In genomic region chr2:121972203-121972602, GRCh38 we compare ENCODE assay signal across 26 cellular contexts.
"Had no signal": no experiment of that assay in that cellular context is flagged by ENCODE, and none has a peak within 500 bp of the region (broad histone marks: within the 10 kb centered on the region; RNA-seq: fewer than 3 reads in every experiment).

No MANE protein-coding gene starts in this region.

- H3K4me3 Mint-ChIP-seq: dendritic cell treated with granulocyte-macrophage colony-stimulating factor and Interleukin-4, amounts not matched to agents 40 ng/mL and 50 ng/mL, for 4 days; effector memory CD8-positive, alpha-beta T cell; endodermal cell; mesothelial cell of epicardium had no signal

- H3K27ac ChIP-seq: colonic mucosa, epithelial cell of prostate, gastrocnemius medialis, heart left ventricle, hepatocyte, left lung, lower lobe of right lung had no signal

- H3K9me3 Mint-ChIP-seq: dendritic cell treated with granulocyte-macrophage colony-stimulating factor and Interleukin-4, amounts not matched to agents 40 ng/mL and 50 ng/mL, for 4 days; effector memory CD8-positive, alpha-beta T cell; endodermal cell; mesothelial cell of epicardium; naive B cell had no signal

- H2AFZ ChIP-seq: hepatocyte had no signal

- H3K4me2 ChIP-seq: hepatocyte had no signal

- ATAC-seq: effector memory CD8-positive, alpha-beta T cell; esophagus mucosa; gastrocnemius medialis; heart left ventricle; left cardiac atrium; left lung; left ventricle myocardium superior; lower lobe of right lung; mucosa of descending colon had no signal

- H3K27me3 Mint-ChIP-seq: dendritic cell treated with granulocyte-macrophage colony-stimulating factor and Interleukin-4, amounts not matched to agents 40 ng/mL and 50 ng/mL, for 4 days had no signal

- H3K36me3 ChIP-seq: colonic mucosa, gastrocnemius medialis, heart left ventricle, left lung, lower lobe of right lung had no signal

- H3K27me3 ChIP-seq: colonic mucosa, gastrocnemius medialis, left lung had no signal

- H3K9me3 ChIP-seq: colonic mucosa, gastrocnemius medialis, heart left ventricle, left lung, lower lobe of right lung, mucosa of descending colon had no signal

- H3K4me1 ChIP-seq: colonic mucosa, gastrocnemius medialis had no signal

- H3K36me3 Mint-ChIP-seq: mesothelial cell of epicardium, naive B cell had no signal

- H3K4me3 ChIP-seq: colonic mucosa, gastrocnemius medialis, heart left ventricle, hepatocyte, left lung, lower lobe of right lung, mucosa of descending colon had no signal

- H3K79me2 ChIP-seq: hepatocyte had no signal

- FAIRE-seq: endometrium, islet of Langerhans, keratinocyte had no signal

- H3K27ac Mint-ChIP-seq: dendritic cell treated with granulocyte-macrophage colony-stimulating factor and Interleukin-4, amounts not matched to agents 40 ng/mL and 50 ng/mL, for 4 days; effector memory CD8-positive, alpha-beta T cell; endodermal cell; mesothelial cell of epicardium; naive B cell had no signal

- DNase-seq: colonic mucosa; cortex of kidney; effector CD8-positive, alpha-beta T cell; effector memory CD8-positive, alpha-beta T cell; erythroblast; foreskin melanocyte; gastrocnemius medialis; glutamatergic neuron; heart left ventricle; hypothalamus; left cardiac atrium; left lung; left ventricle myocardium superior; lower lobe of right lung; mesenchymal stem cell; mucosa of descending colon; naive B cell had no signal
